Comparison of ENCODE assay signal across 13 cellular contexts in genomic region chr10:11687779-11688447, GRCh38. TPM values are rescaled to one million over a fixed set of nuclear protein-coding genes. Genes with fewer than 3 reads are reported as not detected.
DNase-seq lines count a peak whose midpoint lies in the region; FAIRE-seq and TF ChIP-seq lines count a peak whose summit lies in the region.
"Had no signal": no experiment of that assay in that cellular context is flagged by ENCODE, and none has a peak within 500 bp of the region (broad histone marks: within the 10 kb centered on the region; RNA-seq: fewer than 3 reads in every experiment).

No MANE protein-coding gene starts in this region.

- no peaks in the 10 kb centered on the region for H3K79me2 ChIP-seq in keratinocyte (ENCODE audit: control insufficient read depth, insufficient read depth, low read length)

- H3K36me3 ChIP-seq in keratinocyte (ENCODE audit: control insufficient read depth in 2 of 2, extremely low read depth in 1 of 2, insufficient read depth in 2 of 2, low read length in 2 of 2) (no peaks in the 10 kb centered on the region), suprapubic skin (no peaks in the 10 kb centered on the region)
- H3K36me3 ChIP-seq: right atrium auricular region had no signal

- peak; percentile 20 for FAIRE-seq in keratinocyte (lab: Jason Lieb, UNC)

- TF ChIP-seq CTCF in VCaP (conservative IDR thresholded peaks at IDR 0.05) = no peak
- TF ChIP-seq CTCF in keratinocyte (optimal IDR thresholded peaks at IDR 0.05 in 1 of 3, IDR thresholded peaks at IDR 0.05 in 1 of 3, conservative IDR thresholded peaks at IDR 0.05 in 1 of 3; ENCODE audit: extremely low read depth in 1 of 3, insufficient read depth in 2 of 3, low read length in 3 of 3) = no peak
- no peak for TF ChIP-seq CTCF in suprapubic skin (IDR thresholded peaks at IDR 0.05)
- TF ChIP-seq CTCF in GM13976 (IDR thresholded peaks at IDR 0.05; ENCODE audit: borderline replicate concordance, control extremely low read depth, extremely low read depth, insufficient read depth, missing control alignments) = no peak

- H3K9me1 ChIP-seq in keratinocyte (ENCODE audit: control insufficient read depth, extremely low read depth, insufficient read depth, low read length) = peaks cover 3% of the 10 kb centered on the region

- TF ChIP-seq EP300 in suprapubic skin (IDR thresholded peaks at IDR 0.05) = no peak

- in situ Hi-C loops in GM13976 (cut with MboI; ENCODE audit: low sequenced_read_pairs, unreplicated experiment) = no loop called here

- WGBS in suprapubic skin = 79% methylated on average over 8 of the region's 8 CpGs

- intact Hi-C loops in cardiac septum (cut with DNase I) = no loop called here

- H3K4me3 ChIP-seq in keratinocyte (ENCODE audit: control insufficient read depth in 2 of 3, extremely low read depth in 1 of 3, insufficient read depth in 2 of 3, low read depth in 1 of 3, low read length in 3 of 3) (no peak overlapping the region), suprapubic skin (no peak overlapping the region)
- H3K4me3 ChIP-seq: right atrium auricular region had no signal

- H3K9ac ChIP-seq in keratinocyte (ENCODE audit: control insufficient read depth, extremely low read depth, insufficient read depth, low read length) = no peak overlapping the region

- H3K4me1 ChIP-seq in keratinocyte (ENCODE audit: control insufficient read depth, extremely low read depth, insufficient read depth, low read length) (peaks cover 35% of the 10 kb centered on the region), suprapubic skin (peaks cover 39% of the 10 kb centered on the region)

- H3K27me3 ChIP-seq in keratinocyte (ENCODE audit: control insufficient read depth, extremely low read depth, insufficient read depth, low read length) (peaks cover 7% of the 10 kb centered on the region), suprapubic skin (peaks cover 10% of the 10 kb centered on the region)
- H3K27me3 ChIP-seq: right atrium auricular region had no signal

- H4K20me1 ChIP-seq in keratinocyte (ENCODE audit: control insufficient read depth, extremely low read depth, insufficient read depth, low read length) = no peaks in the 10 kb centered on the region

- no peak for TF ChIP-seq POLR2A in suprapubic skin (IDR thresholded peaks at IDR 0.05)

- dilution Hi-C loops in keratinocyte (cut with MboI; ENCODE audit: extremely low pct_ligation_motif_present, low sequenced_read_pairs) = no loop called here

- peak overlapping the region; percentile 70; the same call in 1 of the 2 replicates for H3K27ac ChIP-seq in VCaP
- H3K27ac ChIP-seq in keratinocyte (ENCODE audit: control insufficient read depth, insufficient read depth, low read length) = no peak overlapping the region
- H3K27ac ChIP-seq in suprapubic skin = peak overlapping the region; percentile 59
- H3K27ac ChIP-seq: right atrium auricular region had no signal

- H3K4me2 ChIP-seq in keratinocyte (ENCODE audit: control insufficient read depth, extremely low read depth, insufficient read depth, low read depth, low read length) = peak overlapping the region; percentile 34

- peak; percentile 12 for DNase-seq in NCI-H510A treated with DMSO at 0.1 percent for 48 hours (lab: John Stamatoyannopoulos, UW)
- DNase-seq in NCI-H510A (lab: John Stamatoyannopoulos, UW) = no peak
- DNase-seq in keratinocyte (ENCODE audit: low read depth, low spot score) = no peak
- DNase-seq in suprapubic skin (ENCODE audit: low spot score in 2 of 2) = no peak
- no peak for DNase-seq in activated naive CD4-positive, alpha-beta T cell (lab: John Stamatoyannopoulos, UW)
- no peak for DNase-seq in GM13976 (ENCODE audit: low spot score)
- no peak for DNase-seq in cardiac septum (ENCODE audit: low spot score)
- DNase-seq: 8988T; activated CD8-positive, alpha-beta memory T cell treated with anti-CD3 and anti-CD28 coated beads, Interleukin-2, amount 50 U/mL, for 48 hours; stimulated activated CD4-positive, alpha-beta T cell treated with anti-CD3 and anti-CD28 coated beads, Interleukin-4, amount 100 ng/mL, for 4 hours; stimulated activated naive CD4-positive, alpha-beta T cell treated with Interleukin-2 at 50 U/mL for 16 hours had no signal

- H2AFZ ChIP-seq in keratinocyte (ENCODE audit: control insufficient read depth, low read length) = no peak overlapping the region

- H3K9me3 ChIP-seq in keratinocyte (ENCODE audit: control insufficient read depth, low read depth, low read length) (no peaks in the 10 kb centered on the region), suprapubic skin (no peaks in the 10 kb centered on the region)
- H3K9me3 ChIP-seq: right atrium auricular region had no signal

RNA-seq across cellular contexts. Expression of gene ECHDC3, which starts 54.3 kb away (rescaled TPM):
- polyA plus RNA-seq in keratinocyte = 3.0 to 4.9 TPM (median 3.5 TPM) in 3 replicates
- 0.52 TPM for polyA plus RNA-seq in keratinocyte (2011; ENCODE audit: low read depth)
- 2.5 and 3.4 TPM in 2 replicates for polyA plus RNA-seq in keratinocyte (2011; cell fraction: cytosol; rRNA removed)
- 1.5 and 3.9 TPM in 2 replicates for polyA plus RNA-seq in keratinocyte (2011; cell fraction: nucleus; rRNA removed)
- polyA plus RNA-seq in keratinocyte (2012; ENCODE audit: low replicate concordance) = 1.9 and 3.7 TPM in 2 replicates
- polyA minus RNA-seq in keratinocyte = 2.2 to 6.6 TPM (median 4.6 TPM) in 3 replicates
- polyA minus RNA-seq in keratinocyte (2011; cell fraction: cytosol; rRNA and poly(A)+ RNA removed) = 5.9 TPM
- polyA minus RNA-seq in keratinocyte (2011; cell fraction: nucleus; rRNA and poly(A)+ RNA removed) = 0.84 and 2.0 TPM in 2 replicates
- total RNA-seq in suprapubic skin = 10 to 100 TPM; 47.5 to 92.8 (median 76.6) TPM
- total RNA-seq in cardiac septum = 35.1 TPM
